In genomic region chr2:10935953-10936942, GRCh38 we compare ENCODE assay signal across 10 cellular contexts. TPM values are rescaled to one million over a fixed set of nuclear protein-coding genes. Genes with fewer than 3 reads are reported as not detected.
DNase-seq lines count a peak whose midpoint lies in the region; ATAC-seq, FAIRE-seq and TF ChIP-seq lines count a peak whose summit lies in the region.
"Had no signal": no experiment of that assay in that cellular context is flagged by ENCODE, and none has a peak within 500 bp of the region (broad histone marks: within the 10 kb centered on the region; RNA-seq: fewer than 3 reads in every experiment).

No MANE protein-coding gene starts in this region.

- ATAC-seq in GM19467 (IDR thresholded peaks at IDR 0.05; ENCODE audit: unreplicated experiment): no peak

- H3K4me3 ChIP-seq in fibroblast of pulmonary artery (replicated peaks; ENCODE audit: low read depth, low read length) (no peak overlapping the region), small intestine (ENCODE audit: low read depth in 1 of 2, low read length in 2 of 2) (no peak overlapping the region), vagina (no peak overlapping the region)
- H3K4me3 ChIP-seq: HAP-1 had no signal

- no peaks in the 10 kb centered on the region for H3K36me3 ChIP-seq in small intestine (ENCODE audit: control insufficient read depth in 2 of 2, insufficient read depth in 2 of 2, low read length in 2 of 2)
- no peaks in the 10 kb centered on the region for H3K36me3 ChIP-seq in vagina
- H3K36me3 ChIP-seq: HAP-1 had no signal

- TF ChIP-seq POLR2A in vagina (IDR thresholded peaks at IDR 0.05): no peak

- WGBS in small intestine, 3 donors: 63 to 65% (median 65%) methylated on average over 17 of the region's 17 CpGs

- intact Hi-C loops in vagina (cut with DNase I): no loop called here

- H3K4me1 ChIP-seq in small intestine (ENCODE audit: control insufficient read depth in 2 of 2, insufficient read depth in 1 of 2, low read depth in 1 of 2, low read length in 1 of 2): no peaks in the 10 kb centered on the region
- no peaks in the 10 kb centered on the region for H3K4me1 ChIP-seq in vagina
- H3K4me1 ChIP-seq: HAP-1 had no signal

- peak overlapping the region in 1 of 2 donors; percentile 32 for H3K27ac ChIP-seq in small intestine (ENCODE audit: low read depth in 1 of 2, low read length in 1 of 2)
- no peak overlapping the region for H3K27ac ChIP-seq in vagina
- H3K27ac ChIP-seq: C4-2B had no signal

- H3K9me3 ChIP-seq in small intestine (ENCODE audit: control insufficient read depth, low read depth) (no peaks in the 10 kb centered on the region), vagina (no peaks in the 10 kb centered on the region)
- H3K9me3 ChIP-seq: HAP-1 had no signal

- H3K27me3 ChIP-seq in small intestine (ENCODE audit: control insufficient read depth in 2 of 2, insufficient read depth in 2 of 2, low read length in 2 of 2) (no peaks in the 10 kb centered on the region), vagina (no peaks in the 10 kb centered on the region)

- peak; percentile 96 for FAIRE-seq in RCC 7860 (lab: Jason Lieb, UNC)
- no peak for FAIRE-seq in small intestine (lab: Jason Lieb, UNC)

- TF ChIP-seq CTCF in fibroblast of pulmonary artery (IDR thresholded peaks at IDR 0.05; ENCODE audit: low read length, missing control alignments) (peak; percentile 3), vagina (IDR thresholded peaks at IDR 0.05) (no peak)

- DNase-seq in activated CD4-positive, alpha-beta T cell treated with anti-CD3 and anti-CD28 coated beads for 48 hours: peak; percentile 11
- DNase-seq in activated CD4-positive, alpha-beta T cell treated with anti-CD3 and anti-CD28 coated beads for 1 hour: no peak
- DNase-seq in RCC 7860 (ENCODE audit: low spot score): peak; percentile 99
- DNase-seq in fibroblast of pulmonary artery (ENCODE audit: low read depth): peak; percentile 97
- peak; percentile 8 for DNase-seq in small intestine
- DNase-seq in vagina (ENCODE audit: extremely low spot score in 2 of 2): no peak
- DNase-seq in middle frontal gyrus (ENCODE audit: extremely low spot score, low spot score): no peak

RNA-seq across cellular contexts. Expression of gene KCNF1, which starts 24.5 kb away (rescaled TPM):
- under 1 TPM in 1 of 3 donors, not detected in 2; 0.25 TPM for polyA plus RNA-seq in small intestine
- total RNA-seq in vagina: not detected

Comparison
In these comparisons a context has a peak if more than half of its experiments do, and no peak if none do; other contexts are left out.
1. DNase-seq: peak in activated CD4-positive, alpha-beta T cell treated with anti-CD3 and anti-CD28 coated beads for 48 hours (single experiment), RCC 7860 (single experiment), fibroblast of pulmonary artery (single experiment) and small intestine (single experiment); none in activated CD4-positive, alpha-beta T cell treated with anti-CD3 and anti-CD28 coated beads for 1 hour (single experiment), vagina (0 of 2) and middle frontal gyrus (single experiment).